ENCODE assay signal across 17 cellular contexts in the genomic region with DNA sequence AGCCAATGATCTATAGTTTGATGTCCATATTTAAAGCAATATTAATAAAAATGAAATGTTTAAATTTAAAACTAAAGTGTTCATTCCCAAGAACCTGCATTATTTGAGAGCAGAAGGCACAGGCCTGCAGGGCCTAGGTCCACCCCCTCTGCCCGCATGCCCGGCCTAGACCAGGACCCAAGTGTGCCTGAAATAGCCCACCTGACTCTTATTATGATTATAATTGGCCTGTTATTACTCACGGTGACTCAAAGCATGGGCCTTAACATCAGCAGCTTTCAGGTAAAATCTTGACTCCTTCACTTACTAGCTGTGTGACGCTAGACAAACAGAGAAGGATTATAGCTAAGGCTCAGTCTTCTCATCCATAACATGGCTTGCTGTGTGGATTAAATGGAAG.
DNase-seq lines count a peak whose midpoint lies in the region; ATAC-seq and TF ChIP-seq lines count a peak whose summit lies in the region.
"Had no signal": no experiment of that assay in that cellular context is flagged by ENCODE, and none has a peak within 500 bp of the region (broad histone marks: within the 10 kb centered on the region; RNA-seq: fewer than 3 reads in every experiment).

No MANE protein-coding gene starts in this region.

- no peak overlapping the region for H2BK5ac ChIP-seq in mesendoderm (ENCODE audit: low read length)

- no peak overlapping the region for H3K18ac ChIP-seq in mesendoderm (ENCODE audit: low read length)

- no peak overlapping the region for H3K27ac ChIP-seq in mesendoderm (ENCODE audit: low read depth, low read length)
- H3K27ac ChIP-seq: breast epithelium, lower lobe of right lung, SJSA1, testis had no signal

- no peak overlapping the region for H3K4ac ChIP-seq in mesendoderm (ENCODE audit: low read depth, low read length)

- no peak overlapping the region for H3K56ac ChIP-seq in mesendoderm (ENCODE audit: low read length)

- H3K4me1 ChIP-seq in mesendoderm (ENCODE audit: control insufficient read depth, low read depth, low read length), result no peaks in the 10 kb centered on the region
- H3K4me1 ChIP-seq in HAP-1, result peaks cover 28% of the 10 kb centered on the region
- H3K4me1 ChIP-seq: breast epithelium, lower lobe of right lung, SJSA1, testis had no signal

- no CpG with 5 or more reads among the region's 4 CpGs for WGBS in mesendoderm (ENCODE audit: extremely low coverage, insufficient coverage, low lambda C conversion rate)

- no peak overlapping the region for H2AK5ac ChIP-seq in mesendoderm (ENCODE audit: low read length)

- no peaks in the 10 kb centered on the region for H3K79me2 ChIP-seq in mesendoderm (ENCODE audit: control insufficient read depth, insufficient read depth, low read length)

- H3K36me3 ChIP-seq in mesendoderm (ENCODE audit: control insufficient read depth, insufficient read depth, low read length), result no peaks in the 10 kb centered on the region
- peaks cover 33% of the 10 kb centered on the region for H3K36me3 ChIP-seq in HAP-1 (replicated peaks)
- H3K36me3 ChIP-seq: breast epithelium had no signal

- H2BK15ac ChIP-seq in mesendoderm (replicated peaks; ENCODE audit: low read depth), result no peak overlapping the region

- H3K27me3 ChIP-seq in mesendoderm (ENCODE audit: insufficient read depth, low read length, poor library complexity), result no peaks in the 10 kb centered on the region
- H3K27me3 ChIP-seq in HAP-1 (ENCODE audit: low read depth), result no peaks in the 10 kb centered on the region
- H3K27me3 ChIP-seq: breast epithelium, SJSA1, testis had no signal

- DNase-seq in GM12864 (ENCODE audit: low read depth), result peak; percentile 8
- no peak for DNase-seq in mesendoderm
- no peak for DNase-seq in HAP-1 (ENCODE audit: low spot score in 2 of 2)
- no peak for DNase-seq in retina
- DNase-seq: COR-L47, cortex of kidney, lower lobe of right lung, NCI-H1694, T-helper 2 cell, testis had no signal

- no peak overlapping the region for H2BK120ac ChIP-seq in mesendoderm (ENCODE audit: low read depth, low read length)

- H3K9me3 ChIP-seq in HAP-1, result no peaks in the 10 kb centered on the region
- H3K9me3 ChIP-seq: breast epithelium, lower lobe of right lung, SJSA1, testis had no signal

- H3K4me2 ChIP-seq in mesendoderm (ENCODE audit: low read length), result no peak overlapping the region

- in situ Hi-C loops in HAP-1 (cut with MboI; ENCODE audit: low sequenced_read_pairs), result no loop called here

- H3K9ac ChIP-seq in mesendoderm (ENCODE audit: low read length), result no peak overlapping the region

- peak overlapping the region; percentile 1 for H4K8ac ChIP-seq in mesendoderm (ENCODE audit: low read depth, low read length)

- H3K4me3 ChIP-seq in GM12864 (ENCODE audit: low read depth, low read length) (no peak overlapping the region), mesendoderm (ENCODE audit: low read length) (no peak overlapping the region), HAP-1 (no peak overlapping the region)
- H3K4me3 ChIP-seq: breast epithelium, lower lobe of right lung, SJSA1, testis had no signal

- ATAC-seq in GM18870 (IDR thresholded peaks at IDR 0.05; ENCODE audit: unreplicated experiment) (peak; percentile 78), HG03432 (IDR thresholded peaks at IDR 0.05; ENCODE audit: unreplicated experiment) (peak; percentile 79), GM18511 (IDR thresholded peaks at IDR 0.05; ENCODE audit: unreplicated experiment) (no peak)
- ATAC-seq: lower lobe of right lung, Panc1, WTC11 had no signal

- H3K23ac ChIP-seq in mesendoderm (ENCODE audit: low read length), result no peak overlapping the region

- H4K5ac ChIP-seq in mesendoderm (ENCODE audit: low read length), result no peak overlapping the region

- TF ChIP-seq CTCF in GM12864 (IDR thresholded peaks at IDR 0.05; ENCODE audit: low read depth, low read length, missing control alignments), result no peak

- H3K79me1 ChIP-seq in mesendoderm (ENCODE audit: low read length), result no peaks in the 10 kb centered on the region
